ENCODE assay signal across 1 cellular context in the genomic region with DNA sequence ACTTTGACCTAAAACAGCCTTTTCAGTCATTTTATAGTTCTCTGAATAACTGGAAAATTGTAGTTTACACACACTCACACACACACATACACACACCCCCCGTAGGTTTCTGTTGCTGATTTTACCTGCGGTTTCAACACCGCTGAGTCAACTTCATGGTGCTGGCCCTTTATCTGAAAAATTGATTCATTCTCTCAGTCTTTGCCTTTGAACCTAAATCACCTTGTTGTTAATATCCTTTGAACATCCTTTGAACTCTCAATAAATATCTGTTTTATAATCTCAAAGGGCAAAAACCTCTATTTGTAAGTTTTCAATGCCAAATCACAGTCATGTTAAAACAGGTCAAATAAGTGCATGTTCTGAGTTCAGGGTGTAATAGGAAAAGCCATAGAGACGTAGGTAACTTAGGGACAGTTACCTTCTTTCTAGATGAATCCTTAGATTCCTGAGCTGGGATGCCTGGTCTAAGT.
TF ChIP-seq lines count a peak whose summit lies in the region.

No MANE protein-coding gene starts in this region.

TF ChIP-seq in H1, 55 proteins besides CTCF, POLR2A, EP300 and RAD21:
- TF ChIP-seq ZNF274 (IDR thresholded peaks at IDR 0.05; ENCODE audit: borderline replicate concordance, extremely low read depth, low read length) (no peak), CBX5 (IDR thresholded peaks at IDR 0.05; ENCODE audit: low read depth, low read length) (no peak), EGR1 (IDR thresholded peaks at IDR 0.05; ENCODE audit: borderline replicate concordance, low read depth, low read length) (no peak), POU5F1 (IDR thresholded peaks at IDR 0.05; ENCODE audit: low read depth, low read length) (no peak), SAP30 (IDR thresholded peaks at IDR 0.05; ENCODE audit: insufficient read depth, insufficient replicate concordance, low read length) (no peak), RNF2 (IDR thresholded peaks at IDR 0.05; ENCODE audit: borderline replicate concordance, low read depth, low read length, missing control alignments, poor library complexity, severe bottlenecking) (no peak), TAF7 (optimal IDR thresholded peaks at IDR 0.05; ENCODE audit: borderline replicate concordance, low read depth, low read length) (no peak), POLR2AphosphoS5 (IDR thresholded peaks at IDR 0.05; ENCODE audit: low read depth, low read length) (no peak), CHD1 (IDR thresholded peaks at IDR 0.05; ENCODE audit: low read depth, low read length) (no peak), SIN3A (conservative IDR thresholded peaks at IDR 0.05 in 1 of 2, IDR thresholded peaks at IDR 0.05 in 1 of 2; ENCODE audit: low read depth in 1 of 2, low read length in 2 of 2) (no peak), CHD2 (IDR thresholded peaks at IDR 0.05; ENCODE audit: low read length) (no peak)
- TF ChIP-seq, protein P1, sequence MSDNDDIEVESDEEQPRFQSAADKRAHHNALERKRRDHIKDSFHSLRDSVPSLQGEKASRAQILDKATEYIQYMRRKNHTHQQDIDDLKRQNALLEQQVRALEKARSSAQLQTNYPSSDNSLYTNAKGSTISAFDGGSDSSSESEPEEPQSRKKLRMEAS (IDR thresholded peaks at IDR 0.05), result no peak
TF ChIP-seq in H1: peak in this region for 0.
